ENCODE assay signal across 22 cellular contexts in the genomic region with DNA sequence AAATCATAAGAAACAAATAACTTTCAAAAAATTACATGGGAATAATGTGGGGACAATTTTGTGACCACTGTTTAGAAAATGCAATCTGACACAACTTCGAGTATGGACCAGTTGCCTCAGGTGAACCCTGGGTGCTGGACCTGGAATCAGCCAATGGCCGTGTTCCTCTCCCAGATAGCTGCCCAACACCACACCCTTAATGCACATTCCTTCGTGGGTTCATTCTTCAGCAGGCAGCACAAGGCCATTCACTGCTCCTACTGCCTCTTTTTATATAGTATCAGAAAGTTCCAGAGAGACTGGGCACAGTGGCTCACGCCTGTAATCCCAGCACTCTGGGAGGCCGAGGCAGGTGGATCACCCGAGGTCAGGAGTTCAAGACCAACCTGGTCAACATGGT.
"Had no signal": no experiment of that assay in that cellular context is flagged by ENCODE, and none has a peak within 500 bp of the region (broad histone marks: within the 10 kb centered on the region; RNA-seq: fewer than 3 reads in every experiment).

No MANE protein-coding gene starts in this region.

- H3K27me3 ChIP-seq: heart left ventricle, pancreas, suprapubic skin, tibial nerve, vagina had no signal

- H3K9me3 ChIP-seq: heart left ventricle, left ventricle myocardium inferior, pancreas, prostate gland, suprapubic skin, thoracic aorta, tibial nerve, vagina had no signal

- FAIRE-seq: islet of Langerhans, pancreas had no signal

- ATAC-seq: heart left ventricle; naive thymus-derived CD8-positive, alpha-beta T cell; pancreas; right cardiac atrium; sciatic nerve; stimulated activated naive B cell treated with anti-CD40 and anti-IgM and Interleukin-4, amounts not matched to agents 10 μg/mL and 1 μg/mL and 100 μg/mL, for 72 hours had no signal

- H3K36me3 ChIP-seq: heart left ventricle, left ventricle myocardium inferior, pancreas, prostate gland, suprapubic skin, thoracic aorta, tibial nerve, vagina had no signal

- H3K27ac ChIP-seq: heart left ventricle, left ventricle myocardium inferior, pancreas, prostate gland, thoracic aorta, tibial nerve, vagina had no signal

- H3K4me3 ChIP-seq: heart left ventricle, left ventricle myocardium inferior, pancreas, prostate gland, suprapubic skin, thoracic aorta, tibial nerve, vagina had no signal

- DNase-seq: heart left ventricle; hypothalamus; immature natural killer cell; left ventricle myocardium inferior; naive thymus-derived CD8-positive, alpha-beta T cell; nucleus accumbens; pancreas; posterior cingulate gyrus; retina; right cardiac atrium; stimulated activated CD4-positive, alpha-beta T cell treated with anti-CD3 and anti-CD28 coated beads, Interleukin-12 subunit alpha, Interleukin-12 subunit beta, amount 100 ng/mL, for 4 hours; stimulated activated CD4-positive, alpha-beta T cell treated with anti-CD3 and anti-CD28 coated beads, Interleukin-15, amount 100 ng/mL, for 24 hours; stimulated activated CD4-positive, alpha-beta T cell treated with anti-CD3 and anti-CD28 coated beads, Interleukin-2, amount 100 ng/mL, for 24 hours; stimulated activated CD4-positive, alpha-beta T cell treated with anti-CD3 and anti-CD28 coated beads, Interleukin-4, amount 100 ng/mL, for 1 hour; stimulated activated naive B cell treated with anti-CD40 and anti-IgM and Interleukin-4, amounts not matched to agents 10 μg/mL and 1 μg/mL and 100 μg/mL, for 72 hours had no signal

- H3K4me1 ChIP-seq: left ventricle myocardium inferior, pancreas had no signal
